Comparison of ENCODE assay signal across 11 cellular contexts in the genomic region with DNA sequence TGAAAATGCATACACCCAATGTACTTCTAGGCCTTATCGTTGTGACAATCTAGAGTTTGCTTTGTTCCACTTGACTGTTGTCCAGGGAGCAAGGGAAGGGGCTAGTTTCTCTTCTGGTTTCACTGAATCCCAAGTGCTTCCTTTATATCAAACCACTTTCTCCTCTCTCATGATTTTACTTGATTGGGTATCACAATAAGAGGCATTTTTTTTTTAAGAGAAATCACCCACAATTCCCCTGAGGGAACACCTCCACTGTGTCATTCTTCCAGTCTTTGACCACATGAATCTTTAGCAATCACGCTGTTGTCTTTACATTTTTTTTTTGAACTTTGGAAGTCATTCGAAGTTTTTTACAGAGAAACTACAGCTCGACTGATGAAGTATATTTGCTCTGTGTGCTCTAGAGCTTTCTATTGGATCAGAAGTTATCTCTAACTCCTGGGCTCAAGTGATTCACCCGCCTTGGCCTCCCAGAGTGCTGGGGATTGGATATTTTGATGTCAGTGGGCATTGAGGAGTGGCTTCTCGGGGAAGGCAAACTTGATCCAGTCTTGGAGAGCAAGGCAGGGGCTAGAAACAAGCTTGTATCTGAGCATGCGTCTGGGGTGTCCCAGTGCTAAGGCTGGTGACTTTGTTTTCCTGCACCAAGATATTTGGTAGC. TPM values are rescaled to one million over a fixed set of nuclear protein-coding genes. Genes with fewer than 3 reads are reported as not detected.
A peak's percentile ranks its signal among the peaks of the same experiment; 100 is the strongest.
DNase-seq lines count a peak whose midpoint lies in the region; ATAC-seq and TF ChIP-seq lines count a peak whose summit lies in the region.
"Had no signal": no experiment of that assay in that cellular context is flagged by ENCODE, and none has a peak within 500 bp of the region (broad histone marks: within the 10 kb centered on the region; RNA-seq: fewer than 3 reads in every experiment).

No MANE protein-coding gene starts in this region.

- peak overlapping the region; percentile 85 for H3K27ac Mint-ChIP-seq in stimulated activated naive B cell treated with anti-CD40 and anti-IgM and Interleukin-4, amounts not matched to agents 10 μg/mL and 1 μg/mL and 100 μg/mL, for 72 hours
- no peak overlapping the region for H3K27ac Mint-ChIP-seq in activated naive CD8-positive, alpha-beta T cell treated with anti-CD3 and anti-CD28 coated beads for 36 hours

- peaks cover 0 to 1% of the 10 kb centered on the region in 2 donors for H3K9me3 Mint-ChIP-seq in stimulated activated naive B cell treated with anti-CD40 and anti-IgM and Interleukin-4, amounts not matched to agents 10 μg/mL and 1 μg/mL and 100 μg/mL, for 72 hours
- H3K9me3 Mint-ChIP-seq in activated naive CD8-positive, alpha-beta T cell treated with anti-CD3 and anti-CD28 coated beads for 36 hours: no peaks in the 10 kb centered on the region

- H3K36me3 Mint-ChIP-seq in stimulated activated naive B cell treated with anti-CD40 and anti-IgM and Interleukin-4, amounts not matched to agents 10 μg/mL and 1 μg/mL and 100 μg/mL, for 72 hours: peaks cover 2 to 7% of the 10 kb centered on the region in 2 donors
- no peaks in the 10 kb centered on the region for H3K36me3 Mint-ChIP-seq in activated naive CD8-positive, alpha-beta T cell treated with anti-CD3 and anti-CD28 coated beads for 36 hours

- peaks cover 38 to 57% of the 10 kb centered on the region in 2 donors for H3K4me1 Mint-ChIP-seq in stimulated activated naive B cell treated with anti-CD40 and anti-IgM and Interleukin-4, amounts not matched to agents 10 μg/mL and 1 μg/mL and 100 μg/mL, for 72 hours
- peaks cover 7% of the 10 kb centered on the region for H3K4me1 Mint-ChIP-seq in activated naive CD8-positive, alpha-beta T cell treated with anti-CD3 and anti-CD28 coated beads for 36 hours

- ATAC-seq in HG03378 (IDR thresholded peaks at IDR 0.05; ENCODE audit: unreplicated experiment): peak; percentile 39
- ATAC-seq in stimulated activated naive B cell treated with anti-CD40 and anti-IgM and Interleukin-4, amounts not matched to agents 10 μg/mL and 1 μg/mL and 100 μg/mL, for 72 hours (replicated peaks): peak; percentile 33 to 56
- no peak for ATAC-seq in Right ventricle myocardium inferior

- peaks cover 30 to 42% of the 10 kb centered on the region in 2 donors for H3K27me3 Mint-ChIP-seq in stimulated activated naive B cell treated with anti-CD40 and anti-IgM and Interleukin-4, amounts not matched to agents 10 μg/mL and 1 μg/mL and 100 μg/mL, for 72 hours
- peaks cover 46% of the 10 kb centered on the region for H3K27me3 Mint-ChIP-seq in activated naive CD8-positive, alpha-beta T cell treated with anti-CD3 and anti-CD28 coated beads for 36 hours

- H3K4me3 Mint-ChIP-seq in stimulated activated naive B cell treated with anti-CD40 and anti-IgM and Interleukin-4, amounts not matched to agents 10 μg/mL and 1 μg/mL and 100 μg/mL, for 72 hours: peak overlapping the region; percentile 50 to 51
- H3K4me3 Mint-ChIP-seq in activated naive CD8-positive, alpha-beta T cell treated with anti-CD3 and anti-CD28 coated beads for 36 hours: no peak overlapping the region

- no peak for TF ChIP-seq CTCF in VCaP (conservative IDR thresholded peaks at IDR 0.05)

- peak overlapping the region; percentile 97 for H3K27ac ChIP-seq in VCaP

- DNase-seq in glomerular visceral epithelial cell (ENCODE audit: extremely low spot score) (peak; percentile 48), NCI-H526 (lab: John Stamatoyannopoulos, UW) (no peak), Right ventricle myocardium inferior (ENCODE audit: missing footprints) (no peak)
- no peak for DNase-seq in stimulated activated naive B cell treated with anti-CD40 and anti-IgM and Interleukin-4, amounts not matched to agents 10 μg/mL and 1 μg/mL and 100 μg/mL, for 72 hours
- DNase-seq in activated naive CD8-positive, alpha-beta T cell treated with anti-CD3 and anti-CD28 coated beads for 36 hours: no peak
- no peak for DNase-seq in central memory CD4-positive, alpha-beta T cell
- DNase-seq: effector CD8-positive, alpha-beta T cell; GOT3; NCI-H2029 treated with DMSO at 0.1 percent for 48 hours had no signal

- intact Hi-C loops in Right ventricle myocardium inferior (cut with DNase I): no loop called here

RNA-seq across cellular contexts. Expression of a gene that starts 3.0 kb away (rescaled TPM):
- under 1 TPM; 0.16 to 0.21 TPM for total RNA-seq in activated naive CD8-positive, alpha-beta T cell treated with anti-CD3 and anti-CD28 coated beads for 36 hours
- total RNA-seq in Right ventricle myocardium inferior: not detected
